Comparison of ENCODE assay signal across 8 cellular contexts in the genomic region with DNA sequence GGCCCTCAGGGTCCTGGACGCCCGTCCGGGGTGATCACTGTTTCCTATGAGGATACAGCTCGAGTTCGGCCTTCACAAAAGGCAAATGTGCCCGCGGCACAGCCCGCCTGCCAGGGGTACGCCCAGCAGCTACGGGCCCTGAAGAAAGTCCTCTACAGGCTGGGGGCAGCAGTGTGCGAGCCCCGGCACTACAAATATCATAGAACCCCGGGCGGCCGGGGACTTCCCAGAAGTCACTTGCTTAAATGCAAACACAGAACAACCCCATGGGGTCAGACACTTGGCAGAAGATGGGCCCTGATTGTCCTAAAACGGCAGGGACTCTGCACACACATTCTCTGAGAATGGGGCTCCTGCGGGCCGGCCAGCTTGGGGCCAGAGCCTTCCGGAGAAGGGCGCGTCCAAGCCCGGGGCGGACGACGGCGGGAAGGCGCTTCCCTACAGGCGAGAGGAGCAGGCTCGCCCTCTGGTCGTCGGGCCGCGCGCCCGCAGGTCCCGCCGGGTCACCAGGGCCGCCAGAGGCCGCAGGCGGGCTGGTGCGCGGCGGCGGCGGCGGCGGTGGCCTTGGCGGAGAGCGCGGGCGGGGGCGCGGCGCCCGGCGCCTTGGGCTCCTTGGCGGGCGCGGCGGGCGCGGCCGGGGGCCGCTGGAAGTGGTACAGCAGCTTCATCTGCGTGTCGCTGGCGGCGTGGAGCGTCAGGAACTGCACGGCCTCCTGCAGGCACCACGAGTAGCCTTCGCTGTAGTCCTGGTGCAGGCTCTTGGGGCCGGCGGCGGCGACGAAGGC. TPM values are rescaled to one million over a fixed set of nuclear protein-coding genes. Genes with fewer than 3 reads are reported as not detected.
DNase-seq lines count a peak whose midpoint lies in the region; ATAC-seq and TF ChIP-seq lines count a peak whose summit lies in the region.

No MANE protein-coding gene starts in this region.

- H3K4me2 ChIP-seq in BLaER1 treated with 17β-estradiol and CSF1 and Interleukin-3, amounts not matched to agents 10 nM and 100 nM: peak overlapping the region; percentile 49 to 80 (median 68)

- peaks cover 4% of the 10 kb centered on the region for H3K27me3 Mint-ChIP-seq in brain
- H3K27me3 Mint-ChIP-seq in mesothelial cell of epicardium (ENCODE audit: low read depth): peaks cover 65% of the 10 kb centered on the region

- H3K4me1 ChIP-seq in BLaER1 treated with 17β-estradiol and CSF1 and Interleukin-3, amounts not matched to agents 10 nM and 100 nM: peaks cover 37 to 60% (median 53%) of the 10 kb centered on the region in 10 experiments

- peak overlapping the region; percentile 25 to 57 (median 38); a peak in 17 of 20 replicates for H3K4me3 ChIP-seq in BLaER1 treated with 17β-estradiol and CSF1 and Interleukin-3, amounts not matched to agents 10 nM and 100 nM

- H3K36me3 Mint-ChIP-seq in brain: peaks cover 5% of the 10 kb centered on the region
- no peaks in the 10 kb centered on the region for H3K36me3 Mint-ChIP-seq in mesothelial cell of epicardium

- H3K36me3 ChIP-seq in BLaER1 treated with 17β-estradiol and CSF1 and Interleukin-3, amounts not matched to agents 10 nM and 100 nM: no peaks in the 10 kb centered on the region

- H3K9me3 ChIP-seq in BLaER1 treated with 17β-estradiol and CSF1 and Interleukin-3, amounts not matched to agents 10 nM and 100 nM (replicated peaks in 1 of 11): no peaks in the 10 kb centered on the region

- ATAC-seq in GM18498 (IDR thresholded peaks at IDR 0.05; ENCODE audit: unreplicated experiment) (no peak), HG02610 (IDR thresholded peaks at IDR 0.05; ENCODE audit: unreplicated experiment) (no peak)

- peak overlapping the region in 2 of 11 experiments; percentile 14 to 44; a peak in 1 of 22 replicates for H3K9ac ChIP-seq in BLaER1 treated with 17β-estradiol and CSF1 and Interleukin-3, amounts not matched to agents 10 nM and 100 nM

- TF ChIP-seq CTCF in brain (conservative IDR thresholded peaks at IDR 0.05): no peak
- TF ChIP-seq CTCF in mesothelial cell of epicardium (IDR thresholded peaks at IDR 0.05; ENCODE audit: unreplicated experiment): no peak

- peaks cover 64% of the 10 kb centered on the region for H3K4me1 Mint-ChIP-seq in brain
- H3K4me1 Mint-ChIP-seq in mesothelial cell of epicardium: peaks cover 24% of the 10 kb centered on the region

- no peak overlapping the region for H3K27ac ChIP-seq in BLaER1 treated with 17β-estradiol and CSF1 and Interleukin-3, amounts not matched to agents 10 nM and 100 nM

- H3K27ac Mint-ChIP-seq in brain (peak overlapping the region; percentile 79 to 96 (median 95)), mesothelial cell of epicardium (no peak overlapping the region)

- H3K4me3 Mint-ChIP-seq in brain: peak overlapping the region; percentile 83 to 93 (median 85)
- peak overlapping the region; percentile 24 for H3K4me3 Mint-ChIP-seq in mesothelial cell of epicardium

- H3K9me3 Mint-ChIP-seq in brain (peaks cover 0 to 4% (median 0%) of the 10 kb centered on the region in 5 experiments), mesothelial cell of epicardium (no peaks in the 10 kb centered on the region)

- peaks cover 73 to 76% (median 75%) of the 10 kb centered on the region in 11 experiments for H3K27me3 ChIP-seq in BLaER1 treated with 17β-estradiol and CSF1 and Interleukin-3, amounts not matched to agents 10 nM and 100 nM

- DNase-seq in NAMALWA (ENCODE audit: low spot score) (peak; percentile 64), mesothelial cell of epicardium (ENCODE audit: low spot score in 2 of 2, unreplicated experiment in 2 of 2) (no peak), NCI-H2171 (lab: John Stamatoyannopoulos, UW) (no peak), NCI-H1694 (lab: John Stamatoyannopoulos, UW) (no peak)

- H4K20me1 ChIP-seq in BLaER1 treated with 17β-estradiol and CSF1 and Interleukin-3, amounts not matched to agents 10 nM and 100 nM: peaks cover 18 to 89% (median 63%) of the 10 kb centered on the region in 11 experiments

RNA-seq across cellular contexts. Expression of gene HES5, which starts 0.9 kb away (rescaled TPM):
- 1.6 TPM for polyA plus RNA-seq in brain (ENCODE audit: insufficient read depth, low read depth, low replicate concordance)
- not detected in 3 replicates for total RNA-seq in mesothelial cell of epicardium

RNA-seq across cellular contexts. Expression of gene PANK4, which starts 2.8 kb away (rescaled TPM):
- polyA plus RNA-seq in brain (ENCODE audit: insufficient read depth, low read depth, low replicate concordance): 23.7 TPM
- total RNA-seq in mesothelial cell of epicardium: 43.1 to 50.8 TPM (median 45.4 TPM) in 3 replicates

RNA-seq across cellular contexts. Expression of gene TNFRSF14, which starts 27.0 kb away (rescaled TPM):
- 12.1 TPM for polyA plus RNA-seq in brain (ENCODE audit: insufficient read depth, low read depth, low replicate concordance)
- total RNA-seq in mesothelial cell of epicardium: 1.1 to 1.3 TPM (median 1.2 TPM) in 3 replicates

RNA-seq across cellular contexts. Expression of gene PLCH2, which starts 53.1 kb away (rescaled TPM):
- polyA plus RNA-seq in brain (ENCODE audit: insufficient read depth, low read depth, low replicate concordance): 5.5 TPM
- total RNA-seq in mesothelial cell of epicardium: 1.7 to 2.1 TPM (median 1.8 TPM) in 3 replicates

RNA-seq across cellular contexts. Expression of gene PRXL2B, which starts 57.4 kb away (rescaled TPM):
- polyA plus RNA-seq in brain (ENCODE audit: insufficient read depth, low read depth, low replicate concordance): 42.7 TPM
- 33.4 to 37.1 TPM (median 34.7 TPM) in 3 replicates for total RNA-seq in mesothelial cell of epicardium
